In the genomic region with DNA sequence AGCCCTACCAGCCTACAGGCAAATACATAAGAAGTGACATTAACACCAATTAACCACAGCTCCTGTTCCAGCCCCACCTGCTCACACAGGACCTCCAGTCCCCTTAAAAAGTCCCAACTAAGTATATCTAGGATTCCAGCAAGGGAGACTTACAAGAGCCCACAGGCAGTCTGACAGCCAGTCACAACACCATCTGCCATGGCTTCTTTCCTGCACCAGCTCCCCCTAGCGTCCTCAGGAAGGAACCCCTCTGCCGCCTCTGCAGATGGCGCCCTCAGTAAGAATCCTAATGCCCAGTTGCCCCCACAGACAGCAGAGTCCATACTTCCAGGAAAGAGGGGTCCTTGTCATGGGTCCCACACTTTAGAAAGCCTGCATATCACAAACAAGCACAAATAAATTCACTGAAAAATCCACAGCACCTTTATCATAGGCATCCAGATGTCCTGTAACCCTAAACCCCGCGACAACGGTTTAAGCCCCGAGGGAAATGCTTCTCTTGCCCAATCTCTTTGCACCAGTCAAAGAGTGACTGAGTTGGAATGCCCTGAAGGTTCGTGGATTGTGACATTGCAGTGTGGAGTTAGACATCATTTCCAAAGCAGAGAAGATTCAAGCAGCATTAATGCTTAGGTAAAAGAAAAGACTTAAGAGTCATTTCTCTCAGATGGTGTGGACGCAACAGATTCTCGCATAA, we compare ENCODE assay signal across 8 cellular contexts.
DNase-seq lines count a peak whose midpoint lies in the region; ATAC-seq and TF ChIP-seq lines count a peak whose summit lies in the region.

No MANE protein-coding gene starts in this region.

- DNase-seq in HCT116 (ENCODE audit: low read depth, low spot score), result no peak
- no peak for DNase-seq in T-helper 17 cell
- peak; percentile 53 for DNase-seq in iPS DF 4.7 (ENCODE audit: extremely low read depth, low spot score)
- DNase-seq in upper lobe of left lung, result no peak
- DNase-seq in left ventricle myocardium superior, result no peak

- H3K27ac ChIP-seq in C4-2B, result peak overlapping the region; percentile 50
- H3K27ac ChIP-seq in HCT116 (ENCODE audit: low read depth, low read length), result no peak overlapping the region
- no peak overlapping the region for H3K27ac ChIP-seq in upper lobe of left lung

- H3K9me3 ChIP-seq in HCT116 (ENCODE audit: control insufficient read depth in 1 of 2, insufficient read depth in 1 of 2, low read depth in 1 of 2, low read length in 2 of 2) (no peaks in the 10 kb centered on the region), T-helper 17 cell (ENCODE audit: control insufficient read depth, low read length, poor library complexity, severe bottlenecking) (no peaks in the 10 kb centered on the region), upper lobe of left lung (no peaks in the 10 kb centered on the region)

- WGBS in upper lobe of left lung, 2 donors, result 72 to 87% methylated on average over 10 of the region's 10 CpGs

- CTCF ChIA-PET in HCT116 (lab: Charles Lee), result interaction anchor here (0.7 to 1.0 kb wide), 2 partner anchors 13 to 14 kb away, joined by 3 to 4 read pairs; no protein-coding TSS in a partner anchor

- H3K27me3 ChIP-seq in HCT116 (ENCODE audit: insufficient read depth, low read length) (no peaks in the 10 kb centered on the region), upper lobe of left lung (no peaks in the 10 kb centered on the region)

- H3K79me2 ChIP-seq in HCT116 (ENCODE audit: insufficient read depth, low read length), result no peaks in the 10 kb centered on the region

- TF ChIP-seq CTCF in C4-2B (conservative IDR thresholded peaks at IDR 0.05), result peak; percentile 59
- TF ChIP-seq CTCF in HCT116 (IDR thresholded peaks at IDR 0.05 in 2 of 3, conservative IDR thresholded peaks at IDR 0.05 in 1 of 3; ENCODE audit: borderline replicate concordance in 1 of 3, insufficient read depth in 1 of 3, low read depth in 2 of 3, low read length in 2 of 3), result peak; percentile 57 to 61 (median 59); a peak in 5 of 6 replicates
- peak in 1 of 6 experiments; percentile 8 for TF ChIP-seq CTCF in upper lobe of left lung (IDR thresholded peaks at IDR 0.05)

- POLR2A ChIA-PET in HCT116 (lab: Charles Lee), result no interaction called here

- H3K4me1 Mint-ChIP-seq in T-helper 17 cell, result peaks cover 51% of the 10 kb centered on the region

- H3K36me3 ChIP-seq in HCT116 (ENCODE audit: control insufficient read depth in 1 of 2, insufficient read depth in 2 of 2, low read length in 2 of 2), result no peaks in the 10 kb centered on the region
- H3K36me3 ChIP-seq in upper lobe of left lung, result no peaks in the 10 kb centered on the region

- H3K4me1 ChIP-seq in HCT116 (ENCODE audit: control insufficient read depth in 1 of 2, insufficient read depth in 2 of 2, low read length in 2 of 2) (peaks cover 0 to 6% of the 10 kb centered on the region in 2 experiments; a peak in 1 of 4 replicates), upper lobe of left lung (peaks cover 0 to 54% (median 32%) of the 10 kb centered on the region in 4 donors)

- ATAC-seq in HCT116, result peak; percentile 86
- ATAC-seq in T-helper 17 cell, result peak; percentile 31
- no peak for ATAC-seq in GM19395 (IDR thresholded peaks at IDR 0.05; ENCODE audit: unreplicated experiment)
- ATAC-seq in upper lobe of left lung (ENCODE audit: low FRiP score in 2 of 2), result no peak
- ATAC-seq in HG02885 (IDR thresholded peaks at IDR 0.05; ENCODE audit: poor library complexity, unreplicated experiment), result no peak
- no peak for ATAC-seq in left ventricle myocardium superior

- H3K27me3 Mint-ChIP-seq in T-helper 17 cell, result no peaks in the 10 kb centered on the region

- TF ChIP-seq EP300 in upper lobe of left lung (IDR thresholded peaks at IDR 0.05), result no peak

- RAD21 ChIA-PET in HCT116 (lab: Charles Lee; ENCODE audit: low non-redundant PET in 1 of 2, low total read pairs in 2 of 2, uncharacterized antibody in 2 of 2, unreplicated experiment in 2 of 2), result no interaction called here

- H4K20me1 ChIP-seq in HCT116 (ENCODE audit: insufficient read depth), result no peaks in the 10 kb centered on the region

- intact Hi-C loops in HCT116 (cut with micrococcal nuclease), result no loop called here
- intact Hi-C loops in left ventricle myocardium superior (cut with micrococcal nuclease), result no loop called here

- no peak overlapping the region for H3K4me3 ChIP-seq in HCT116 (replicated peaks in 1 of 2; ENCODE audit: low read depth in 1 of 2, low read length in 2 of 2)
- H3K4me3 ChIP-seq in upper lobe of left lung, result no peak overlapping the region

- H2AFZ ChIP-seq in HCT116 (ENCODE audit: low read depth, low read length, poor library complexity, severe bottlenecking), result no peak overlapping the region

- H3K36me3 Mint-ChIP-seq in T-helper 17 cell (ENCODE audit: low read depth), result peaks cover 2% of the 10 kb centered on the region

- peak overlapping the region; percentile 46 for H3K4me3 Mint-ChIP-seq in T-helper 17 cell

- H3K9ac ChIP-seq in HCT116 (ENCODE audit: low read length), result no peak overlapping the region

- H3K9me2 ChIP-seq in HCT116 (ENCODE audit: insufficient read depth), result no peaks in the 10 kb centered on the region

- peak; percentile 40 for TF ChIP-seq RAD21 in HCT116 (IDR thresholded peaks at IDR 0.05; ENCODE audit: low read depth)

- no peak overlapping the region for H3K4me2 ChIP-seq in HCT116 (ENCODE audit: low read length)

- peak overlapping the region; percentile 99 for H3K27ac Mint-ChIP-seq in T-helper 17 cell

- no TSS peak for BruUV-seq in HCT116 (replicated peaks; lab: Mats Ljungman, UMichigan)

- no peak for TF ChIP-seq POLR2A in HCT116 (IDR thresholded peaks at IDR 0.05; ENCODE audit: borderline replicate concordance, extremely low read depth, insufficient read depth, insufficient read length)
- TF ChIP-seq POLR2A in upper lobe of left lung (IDR thresholded peaks at IDR 0.05), result no peak

TF ChIP-seq in HCT116, 20 proteins besides CTCF, POLR2A, EP300 and RAD21:
- TF ChIP-seq CEBPB (IDR thresholded peaks at IDR 0.05; ENCODE audit: low read depth) (no peak), ELF1 (IDR thresholded peaks at IDR 0.05; ENCODE audit: borderline replicate concordance, low read depth) (no peak), EZH2phosphoT487 (IDR thresholded peaks at IDR 0.05; ENCODE audit: borderline replicate concordance) (no peak), REST (IDR thresholded peaks at IDR 0.05; ENCODE audit: low read depth) (no peak), SIN3A (IDR thresholded peaks at IDR 0.05; ENCODE audit: low read depth) (no peak), MAX (IDR thresholded peaks at IDR 0.05) (no peak), YY1 (IDR thresholded peaks at IDR 0.05; ENCODE audit: extremely low read depth, insufficient replicate concordance, low read depth, low read length) (no peak), EZH2 (IDR thresholded peaks at IDR 0.05) (no peak), CBX3 (IDR thresholded peaks at IDR 0.05; ENCODE audit: low read depth) (no peak), ZNF274 (IDR thresholded peaks at IDR 0.05; ENCODE audit: low read depth, low read length) (no peak), TCF7L2 (IDR thresholded peaks at IDR 0.05; ENCODE audit: borderline replicate concordance, extremely low read depth, insufficient read depth, insufficient read length) (no peak), ZFX (IDR thresholded peaks at IDR 0.05) (no peak), SP1 (IDR thresholded peaks at IDR 0.05; ENCODE audit: low read depth) (no peak), EGR1 (IDR thresholded peaks at IDR 0.05; ENCODE audit: low read depth) (no peak), JUND (IDR thresholded peaks at IDR 0.05) (no peak)
- TF ChIP-seq, protein P1, sequence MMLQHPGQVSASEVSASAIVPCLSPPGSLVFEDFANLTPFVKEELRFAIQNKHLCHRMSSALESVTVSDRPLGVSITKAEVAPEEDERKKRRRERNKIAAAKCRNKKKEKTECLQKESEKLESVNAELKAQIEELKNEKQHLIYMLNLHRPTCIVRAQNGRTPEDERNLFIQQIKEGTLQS (IDR thresholded peaks at IDR 0.05), result no peak
TF ChIP-seq in HCT116: peak in this region for 0.

Comparison
In these comparisons a context has a peak if more than half of its experiments do, and no peak if none do; other contexts are left out.
1. ATAC-seq: peak in HCT116 (single experiment) and T-helper 17 cell (single experiment); none in GM19395 (single experiment), upper lobe of left lung (0 of 2), HG02885 (single experiment) and left ventricle myocardium superior (single experiment).